ENCODE assay signal across 8 cellular contexts in genomic region chr9:109143881-109144562, GRCh38. TPM values are rescaled to one million over a fixed set of nuclear protein-coding genes. Genes with fewer than 3 reads are reported as not detected.
DNase-seq lines count a peak whose midpoint lies in the region; ATAC-seq, FAIRE-seq and TF ChIP-seq lines count a peak whose summit lies in the region.

No MANE protein-coding gene starts in this region.

- H3K36me3 Mint-ChIP-seq in activated T-helper 1 cell treated with anti-CD3 and anti-CD28 coated beads, Interleukin-12 subunit alpha, Interleukin-12 subunit beta, Interleukin-2, Interleukin-4 antibody, amounts not matched to agents 30 ng/mL and 10 ng/mL and 1 ng/mL, durations not matched to agents 14 hours and 24 hours and 36 hours (ENCODE audit: low read depth) = no peaks in the 10 kb centered on the region

- H3K4me3 ChIP-seq in foreskin fibroblast (ENCODE audit: low read depth in 1 of 2, low read length in 2 of 2) (no peak overlapping the region), kidney (ENCODE audit: low read length in 2 of 2) (no peak overlapping the region)

- no peak overlapping the region for H3K27ac Mint-ChIP-seq in activated T-helper 1 cell treated with anti-CD3 and anti-CD28 coated beads, Interleukin-12 subunit alpha, Interleukin-12 subunit beta, Interleukin-2, Interleukin-4 antibody, amounts not matched to agents 30 ng/mL and 10 ng/mL and 1 ng/mL, durations not matched to agents 14 hours and 24 hours and 36 hours

- H3K36me3 ChIP-seq in kidney (ENCODE audit: control insufficient read depth in 1 of 2, insufficient read depth in 2 of 2, low read length in 2 of 2) = no peaks in the 10 kb centered on the region

- intact Hi-C loops in kidney (cut with DNase I) = no loop called here
- intact Hi-C loops in activated T-helper 1 cell treated with anti-CD3 and anti-CD28 coated beads, Interleukin-12 subunit alpha, Interleukin-12 subunit beta, Interleukin-2, Interleukin-4 antibody, amounts not matched to agents 30 ng/mL and 10 ng/mL and 1 ng/mL, durations not matched to agents 14 hours and 24 hours and 36 hours (cut with micrococcal nuclease) = no loop called here

- H3K27ac ChIP-seq in kidney (ENCODE audit: low read depth in 2 of 2, low read length in 2 of 2) = no peak overlapping the region

- no peak overlapping the region for H3K9ac ChIP-seq in kidney (ENCODE audit: low read length in 2 of 2)

- no peaks in the 10 kb centered on the region for H3K9me3 Mint-ChIP-seq in activated T-helper 1 cell treated with anti-CD3 and anti-CD28 coated beads, Interleukin-12 subunit alpha, Interleukin-12 subunit beta, Interleukin-2, Interleukin-4 antibody, amounts not matched to agents 30 ng/mL and 10 ng/mL and 1 ng/mL, durations not matched to agents 14 hours and 24 hours and 36 hours

- no peaks in the 10 kb centered on the region for H3K4me1 ChIP-seq in kidney (ENCODE audit: control insufficient read depth in 1 of 2, insufficient read depth in 1 of 2, low read depth in 1 of 2, low read length in 2 of 2)

- peaks cover 8% of the 10 kb centered on the region for H3K27me3 Mint-ChIP-seq in activated T-helper 1 cell treated with anti-CD3 and anti-CD28 coated beads, Interleukin-12 subunit alpha, Interleukin-12 subunit beta, Interleukin-2, Interleukin-4 antibody, amounts not matched to agents 30 ng/mL and 10 ng/mL and 1 ng/mL, durations not matched to agents 14 hours and 24 hours and 36 hours (ENCODE audit: insufficient read depth)

- no peak for FAIRE-seq in kidney (lab: Jason Lieb, UNC)

- DNase-seq in NCI-H146 (lab: John Stamatoyannopoulos, UW) = peak; percentile 4
- no peak for DNase-seq in NCI-H146 treated with DMSO at 0.1 percent for 48 hours (lab: John Stamatoyannopoulos, UW; ENCODE audit: unreplicated experiment)
- DNase-seq in RPMI8226 = peak; percentile 58
- DNase-seq in foreskin fibroblast = peak; percentile 5 to 35
- DNase-seq in kidney = no peak
- no peak for DNase-seq in activated T-helper 1 cell treated with anti-CD3 and anti-CD28 coated beads, Interleukin-12 subunit alpha, Interleukin-12 subunit beta, Interleukin-2, Interleukin-4 antibody, amounts not matched to agents 30 ng/mL and 10 ng/mL and 1 ng/mL, durations not matched to agents 14 hours and 24 hours and 36 hours (ENCODE audit: low spot score)

- H3K4me1 Mint-ChIP-seq in activated T-helper 1 cell treated with anti-CD3 and anti-CD28 coated beads, Interleukin-12 subunit alpha, Interleukin-12 subunit beta, Interleukin-2, Interleukin-4 antibody, amounts not matched to agents 30 ng/mL and 10 ng/mL and 1 ng/mL, durations not matched to agents 14 hours and 24 hours and 36 hours (ENCODE audit: low read depth) = peaks cover 7% of the 10 kb centered on the region

- H3K9me3 ChIP-seq in kidney (ENCODE audit: control insufficient read depth in 1 of 2, low read length in 2 of 2) = no peaks in the 10 kb centered on the region

- H3K4me3 Mint-ChIP-seq in activated T-helper 1 cell treated with anti-CD3 and anti-CD28 coated beads, Interleukin-12 subunit alpha, Interleukin-12 subunit beta, Interleukin-2, Interleukin-4 antibody, amounts not matched to agents 30 ng/mL and 10 ng/mL and 1 ng/mL, durations not matched to agents 14 hours and 24 hours and 36 hours = no peak overlapping the region

- ATAC-seq in GM19395 (IDR thresholded peaks at IDR 0.05; ENCODE audit: unreplicated experiment) (peak; percentile 99), HG03175 (IDR thresholded peaks at IDR 0.05; ENCODE audit: unreplicated experiment) (peak; percentile 100)

- TF ChIP-seq CTCF in foreskin fibroblast (IDR thresholded peaks at IDR 0.05; ENCODE audit: low read depth, low read length) (peak; percentile 17), kidney (IDR thresholded peaks at IDR 0.05; ENCODE audit: borderline replicate concordance, extremely low read depth, insufficient read depth) (no peak)

RNA-seq across cellular contexts. Expression of gene FRRS1L, which starts 23.0 kb away (rescaled TPM):
- total RNA-seq in kidney = not detected
- polyA plus RNA-seq in kidney (ENCODE audit: insufficient read depth, low read depth, low replicate concordance) = 0.06 TPM
- not detected in 2 replicates for total RNA-seq in activated T-helper 1 cell treated with anti-CD3 and anti-CD28 coated beads, Interleukin-12 subunit alpha, Interleukin-12 subunit beta, Interleukin-2, Interleukin-4 antibody, amounts not matched to agents 30 ng/mL and 10 ng/mL and 1 ng/mL, durations not matched to agents 14 hours and 24 hours and 36 hours

RNA-seq across cellular contexts. Expression of gene TMEM245, which starts 24.3 kb away (rescaled TPM):
- 69.5 TPM for total RNA-seq in kidney
- 23.5 TPM for polyA plus RNA-seq in kidney (ENCODE audit: insufficient read depth, low read depth, low replicate concordance)
- 26.9 and 29.4 TPM in 2 replicates for total RNA-seq in activated T-helper 1 cell treated with anti-CD3 and anti-CD28 coated beads, Interleukin-12 subunit alpha, Interleukin-12 subunit beta, Interleukin-2, Interleukin-4 antibody, amounts not matched to agents 30 ng/mL and 10 ng/mL and 1 ng/mL, durations not matched to agents 14 hours and 24 hours and 36 hours

Comparison
In these comparisons a context has a peak if more than half of its experiments do, and no peak if none do; other contexts are left out.
1. DNase-seq: peak in NCI-H146 (single experiment), RPMI8226 (single experiment) and foreskin fibroblast (2 of 2); none in NCI-H146 treated with DMSO at 0.1 percent for 48 hours (single experiment), kidney (single experiment) and activated T-helper 1 cell treated with anti-CD3 and anti-CD28 coated beads, Interleukin-12 subunit alpha, Interleukin-12 subunit beta, Interleukin-2, Interleukin-4 antibody, amounts not matched to agents 30 ng/mL and 10 ng/mL and 1 ng/mL, durations not matched to agents 14 hours and 24 hours and 36 hours (single experiment).